28 cellular contexts compared by ENCODE assay signal in the genomic region with DNA sequence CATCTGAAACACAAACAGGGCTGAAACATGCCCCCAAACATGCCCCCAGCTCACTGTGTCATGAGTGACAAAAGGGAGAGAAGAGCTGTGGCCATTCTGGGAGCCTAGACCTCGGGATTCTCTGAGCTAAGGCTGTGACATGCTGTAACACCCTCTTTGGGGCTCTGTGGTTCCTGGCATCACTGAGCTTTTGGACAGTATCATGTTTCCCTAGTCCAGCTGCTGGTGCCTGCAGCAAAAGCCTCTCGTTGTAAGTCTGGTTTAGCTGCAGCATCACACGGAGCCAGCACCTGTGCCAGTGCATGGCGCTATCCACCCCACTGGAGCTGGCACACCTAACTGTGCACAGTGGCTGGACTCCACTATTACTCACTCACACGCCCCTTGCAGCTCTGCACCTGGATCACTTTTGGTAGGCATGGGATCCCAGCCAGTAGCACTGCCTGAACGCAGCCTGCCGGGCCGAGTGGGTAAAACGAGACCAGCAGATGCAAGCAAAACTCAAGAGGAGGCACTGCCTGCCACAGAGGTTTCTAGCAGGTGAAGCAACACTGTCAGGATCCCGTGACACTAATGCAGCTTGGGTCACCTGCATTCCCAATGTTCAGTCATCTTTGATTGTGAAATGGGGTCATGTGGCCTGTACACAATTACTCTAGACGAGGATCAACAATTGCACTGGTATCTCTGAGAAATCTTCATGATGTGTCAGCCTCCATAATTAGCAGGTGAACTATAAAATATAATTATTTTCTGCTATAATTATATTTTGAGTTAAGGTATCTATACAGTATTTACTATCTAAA.
DNase-seq lines count a peak whose midpoint lies in the region; ATAC-seq and TF ChIP-seq lines count a peak whose summit lies in the region.
"Had no signal": no experiment of that assay in that cellular context is flagged by ENCODE, and none has a peak within 500 bp of the region (broad histone marks: within the 10 kb centered on the region; RNA-seq: fewer than 3 reads in every experiment).

No MANE protein-coding gene starts in this region.

- H4K91ac ChIP-seq in neuronal stem cell (ENCODE audit: low read depth, low read length, poor library complexity): no peak overlapping the region

- no peak for TF ChIP-seq POLR2A in stomach (IDR thresholded peaks at IDR 0.05)

- H3K9me3 Mint-ChIP-seq in activated CD8-positive, alpha-beta T cell treated with anti-CD3 and anti-CD28 coated beads, Interleukin-2, amount 10 ng/mL, durations not matched to agents 7 days and 5 days (ENCODE audit: insufficient read depth): no peaks in the 10 kb centered on the region
- H3K9me3 Mint-ChIP-seq: T-helper 1 cell treated with Interleukin-12 subunit alpha and Interleukin-12 subunit beta and Interleukin-4 antibody, amounts not matched to agents 30 μg/mL and 1 μg/mL, for 36 hours; type B pancreatic cell had no signal

- DNase-seq in NCI-H1092 treated with DMSO at 0.1 percent for 48 hours (lab: John Stamatoyannopoulos, UW) (peak; percentile 7), NCI-H1092 (lab: John Stamatoyannopoulos, UW) (no peak), NCI-H2029 treated with DMSO at 0.1 percent for 48 hours (lab: John Stamatoyannopoulos, UW) (peak; percentile 69), SHP77 treated with DMSO at 0.1 percent for 48 hours (lab: John Stamatoyannopoulos, UW) (peak; percentile 91), neuronal stem cell (ENCODE audit: low spot score) (no peak), stomach (no peak), GM19240 (ENCODE audit: insufficient read length, low spot score) (no peak)
- DNase-seq in activated CD8-positive, alpha-beta T cell treated with anti-CD3 and anti-CD28 coated beads, Interleukin-2, amount 10 ng/mL, durations not matched to agents 7 days and 5 days: no peak
- DNase-seq: activated CD4-positive, alpha-beta T cell treated with anti-CD3 and anti-CD28 coated beads, Interleukin-2, amount 50 U/mL, for 1 hour; activated CD8-positive, alpha-beta memory T cell treated with anti-CD3 and anti-CD28 coated beads, Interleukin-2, amount 50 U/mL, for 48 hours; activated effector memory CD4-positive, alpha-beta T cell treated with anti-CD3 and anti-CD28 coated beads, Interleukin-2, amount 50 U/mL, for 16 hours; activated naive CD8-positive, alpha-beta T cell treated with anti-CD3 and anti-CD28 coated beads, Interleukin-2, amount 50 U/mL, for 24 hours; BE2C; body of pancreas; effector memory CD8-positive, alpha-beta T cell; esophagus squamous epithelium; kidney glomerular epithelial cell; mesenchymal stem cell; NCI-H1417; NCI-H774; PC-9; stimulated activated CD4-positive, alpha-beta T cell treated with anti-CD3 and anti-CD28 coated beads, Interleukin-4, amount 100 ng/mL, for 1 hour had no signal

- no peak overlapping the region for H3K27ac Mint-ChIP-seq in activated CD8-positive, alpha-beta T cell treated with anti-CD3 and anti-CD28 coated beads, Interleukin-2, amount 10 ng/mL, durations not matched to agents 7 days and 5 days
- H3K27ac Mint-ChIP-seq: activated naive CD8-positive, alpha-beta T cell treated with anti-CD3 and anti-CD28 coated beads, Interleukin-2, amount 50 U/mL, for 24 hours; effector memory CD8-positive, alpha-beta T cell; natural killer cell treated with Interleukin-12 subunit alpha and Interleukin-12 subunit beta and Interleukin-15 and Interleukin-18, amount 100 ng/mL, for 72 hours; T-helper 1 cell treated with Interleukin-12 subunit alpha and Interleukin-12 subunit beta and Interleukin-4 antibody, amounts not matched to agents 30 μg/mL and 1 μg/mL, for 36 hours; type B pancreatic cell had no signal

- no peak overlapping the region for H3K4me2 ChIP-seq in neuronal stem cell (ENCODE audit: insufficient read depth, low read length, poor library complexity, severe bottlenecking)
- H3K4me2 ChIP-seq: PC-9 had no signal

- H3K9me3 ChIP-seq in neuronal stem cell (replicated peaks in 1 of 2; ENCODE audit: control insufficient read depth in 2 of 2, insufficient read depth in 1 of 2, low read depth in 1 of 2, low read length in 2 of 2) (no peaks in the 10 kb centered on the region), stomach (no peaks in the 10 kb centered on the region)
- H3K9me3 ChIP-seq: BE2C, body of pancreas, esophagus squamous epithelium, SJSA1 had no signal

- no peak overlapping the region for H3K4ac ChIP-seq in neuronal stem cell (ENCODE audit: low read length)

- H3K23ac ChIP-seq in neuronal stem cell (ENCODE audit: low read depth, low read length, poor library complexity): no peak overlapping the region

- no peak overlapping the region for H3K4me3 ChIP-seq in neuronal stem cell (ENCODE audit: low read length in 2 of 2)
- H3K4me3 ChIP-seq in stomach: no peak overlapping the region
- H3K4me3 ChIP-seq: body of pancreas, esophagus squamous epithelium, PC-9, SJSA1, skin epidermis had no signal

- no peak overlapping the region for H2BK120ac ChIP-seq in neuronal stem cell (ENCODE audit: low read depth, low read length)

- no peak overlapping the region for H3K9ac ChIP-seq in neuronal stem cell (ENCODE audit: low read depth, low read length, poor library complexity)

- no peaks in the 10 kb centered on the region for H3K36me3 Mint-ChIP-seq in activated CD8-positive, alpha-beta T cell treated with anti-CD3 and anti-CD28 coated beads, Interleukin-2, amount 10 ng/mL, durations not matched to agents 7 days and 5 days (ENCODE audit: low read depth)
- H3K36me3 Mint-ChIP-seq: type B pancreatic cell had no signal

- H2AK5ac ChIP-seq in neuronal stem cell (ENCODE audit: low read depth, low read length): no peak overlapping the region

- no peaks in the 10 kb centered on the region for H3K36me3 ChIP-seq in neuronal stem cell (replicated peaks in 1 of 2; ENCODE audit: control insufficient read depth in 2 of 2, insufficient read depth in 2 of 2, low read length in 2 of 2)
- no peaks in the 10 kb centered on the region for H3K36me3 ChIP-seq in stomach
- H3K36me3 ChIP-seq: BE2C, esophagus squamous epithelium, SJSA1 had no signal

- H4K8ac ChIP-seq in neuronal stem cell (ENCODE audit: low read depth, low read length): no peak overlapping the region

- intact Hi-C loops in stomach (cut with DNase I; ENCODE audit: low total_unique reads): no loop called here

- H3K4me3 Mint-ChIP-seq in activated CD8-positive, alpha-beta T cell treated with anti-CD3 and anti-CD28 coated beads, Interleukin-2, amount 10 ng/mL, durations not matched to agents 7 days and 5 days: no peak overlapping the region
- H3K4me3 Mint-ChIP-seq: activated naive CD8-positive, alpha-beta T cell treated with anti-CD3 and anti-CD28 coated beads, Interleukin-2, amount 50 U/mL, for 24 hours; effector memory CD8-positive, alpha-beta T cell; natural killer cell treated with Interleukin-12 subunit alpha and Interleukin-12 subunit beta and Interleukin-15 and Interleukin-18, amount 100 ng/mL, for 72 hours; T-helper 1 cell treated with Interleukin-12 subunit alpha and Interleukin-12 subunit beta and Interleukin-4 antibody, amounts not matched to agents 30 μg/mL and 1 μg/mL, for 36 hours; type B pancreatic cell had no signal

- CTCF ChIA-PET in activated CD8-positive, alpha-beta T cell treated with anti-CD3 and anti-CD28 coated beads, Interleukin-2, amount 10 ng/mL, durations not matched to agents 7 days and 5 days (lab: Charles Lee): no interaction called here

- H3K27me3 Mint-ChIP-seq in activated CD8-positive, alpha-beta T cell treated with anti-CD3 and anti-CD28 coated beads, Interleukin-2, amount 10 ng/mL, durations not matched to agents 7 days and 5 days (ENCODE audit: low read depth): no peaks in the 10 kb centered on the region
- H3K27me3 Mint-ChIP-seq: activated naive CD8-positive, alpha-beta T cell treated with anti-CD3 and anti-CD28 coated beads, Interleukin-2, amount 50 U/mL, for 24 hours; effector memory CD8-positive, alpha-beta T cell; natural killer cell treated with Interleukin-12 subunit alpha and Interleukin-12 subunit beta and Interleukin-15 and Interleukin-18, amount 100 ng/mL, for 72 hours; type B pancreatic cell had no signal

- TF ChIP-seq CTCF in stomach (IDR thresholded peaks at IDR 0.05): no peak

- H3K18ac ChIP-seq in neuronal stem cell (ENCODE audit: low read length): no peak overlapping the region

- H3K27ac ChIP-seq in neuronal stem cell (replicated peaks; ENCODE audit: low read length) (no peak overlapping the region), stomach (no peak overlapping the region)
- H3K27ac ChIP-seq: body of pancreas, esophagus squamous epithelium, PC-9, SJSA1, skin epidermis, VCaP had no signal

- no peak for TF ChIP-seq EP300 in stomach (IDR thresholded peaks at IDR 0.05)

- WGBS in neuronal stem cell (ENCODE audit: extremely low coverage in 2 of 2, insufficient read length in 2 of 2, insufficient replicate concordance in 1 of 2), 2 donors: no CpG with 5 or more reads among the region's 11 CpGs
- WGBS in stomach, 5 donors: 76 to 84% (median 77%) methylated on average over 8 to 11 of the region's 11 CpGs

- no peaks in the 10 kb centered on the region for H3K79me1 ChIP-seq in neuronal stem cell (ENCODE audit: low read depth, low read length)

- H2BK5ac ChIP-seq in neuronal stem cell (ENCODE audit: low read length): no peak overlapping the region

- H3K14ac ChIP-seq in neuronal stem cell (ENCODE audit: low read length): no peak overlapping the region

- H3K27me3 ChIP-seq in neuronal stem cell (ENCODE audit: control insufficient read depth in 3 of 3, insufficient read depth in 3 of 3, low read depth in 1 of 3, low read length in 3 of 3) (no peaks in the 10 kb centered on the region), stomach (no peaks in the 10 kb centered on the region)
- H3K27me3 ChIP-seq: BE2C, body of pancreas, esophagus squamous epithelium, SJSA1 had no signal

- H2BK12ac ChIP-seq in neuronal stem cell (ENCODE audit: low read length): no peak overlapping the region

- H3K4me1 Mint-ChIP-seq in activated CD8-positive, alpha-beta T cell treated with anti-CD3 and anti-CD28 coated beads, Interleukin-2, amount 10 ng/mL, durations not matched to agents 7 days and 5 days (ENCODE audit: low read depth): no peaks in the 10 kb centered on the region
- H3K4me1 Mint-ChIP-seq: activated naive CD8-positive, alpha-beta T cell treated with anti-CD3 and anti-CD28 coated beads, Interleukin-2, amount 50 U/mL, for 24 hours had no signal

- ATAC-seq in activated CD8-positive, alpha-beta T cell treated with anti-CD3 and anti-CD28 coated beads, Interleukin-2, amount 10 ng/mL, durations not matched to agents 7 days and 5 days: no peak
- ATAC-seq: activated naive CD8-positive, alpha-beta T cell treated with anti-CD3 and anti-CD28 coated beads, Interleukin-2, amount 50 U/mL, for 24 hours; body of pancreas; effector memory CD8-positive, alpha-beta T cell; natural killer cell treated with Interleukin-12 subunit alpha and Interleukin-12 subunit beta and Interleukin-15 and Interleukin-18, amount 100 ng/mL, for 72 hours had no signal

- no peaks in the 10 kb centered on the region for H3K4me1 ChIP-seq in neuronal stem cell (ENCODE audit: control insufficient read depth in 2 of 2, insufficient read depth in 1 of 2, low read depth in 1 of 2, low read length in 2 of 2)
- no peaks in the 10 kb centered on the region for H3K4me1 ChIP-seq in stomach
- H3K4me1 ChIP-seq: BE2C, body of pancreas, esophagus squamous epithelium, SJSA1 had no signal

- H2AFZ ChIP-seq in neuronal stem cell (ENCODE audit: low read length): peak overlapping the region; percentile 14
- H2AFZ ChIP-seq: PC-9 had no signal

- POLR2A ChIA-PET in activated CD8-positive, alpha-beta T cell treated with anti-CD3 and anti-CD28 coated beads, Interleukin-2, amount 10 ng/mL, durations not matched to agents 7 days and 5 days (lab: Charles Lee): no interaction called here

- no peak overlapping the region for H2BK15ac ChIP-seq in neuronal stem cell (ENCODE audit: low read length)

Comparison
In these comparisons a context has a peak if more than half of its experiments do, and no peak if none do; other contexts are left out.
1. DNase-seq: peak in NCI-H1092 treated with DMSO at 0.1 percent for 48 hours (single experiment), NCI-H2029 treated with DMSO at 0.1 percent for 48 hours (single experiment) and SHP77 treated with DMSO at 0.1 percent for 48 hours (single experiment); none in NCI-H1092 (single experiment), neuronal stem cell (single experiment), stomach (single experiment), GM19240 (single experiment) and activated CD8-positive, alpha-beta T cell treated with anti-CD3 and anti-CD28 coated beads, Interleukin-2, amount 10 ng/mL, durations not matched to agents 7 days and 5 days (single experiment).